ENCODE assay signal across 8 cellular contexts in the genomic region with DNA sequence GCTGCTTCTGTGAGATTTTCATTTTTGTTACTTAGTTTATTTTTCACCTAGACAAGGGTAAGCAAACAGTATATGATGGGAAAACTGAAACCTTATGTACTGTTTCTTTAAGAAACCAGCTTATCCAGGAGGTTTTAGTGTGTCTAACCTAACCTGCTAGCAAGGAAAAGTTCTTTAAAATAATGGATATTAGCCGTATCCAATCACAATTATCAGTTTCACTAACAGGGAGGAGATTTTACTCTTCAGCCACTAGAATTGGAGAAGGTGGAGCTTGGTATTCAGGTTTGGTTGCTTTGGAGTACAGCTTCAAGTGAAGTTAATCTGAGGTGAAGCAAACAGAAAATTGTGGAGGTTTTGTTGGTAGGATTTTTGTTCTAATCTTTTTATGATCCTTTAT. TPM values are rescaled to one million over a fixed set of nuclear protein-coding genes. Genes with fewer than 3 reads are reported as not detected.
A peak's percentile ranks its signal among the peaks of the same experiment; 100 is the strongest.
DNase-seq lines count a peak whose midpoint lies in the region; ATAC-seq and TF ChIP-seq lines count a peak whose summit lies in the region.

No MANE protein-coding gene starts in this region.

- H3K27ac ChIP-seq in thyroid gland: no peak overlapping the region

- H3K27me3 ChIP-seq in mucosa of stomach (ENCODE audit: control insufficient read depth, insufficient read depth, low read length) (no peaks in the 10 kb centered on the region), thyroid gland (no peaks in the 10 kb centered on the region)

- no peaks in the 10 kb centered on the region for H3K36me3 Mint-ChIP-seq in T-helper 17 cell (ENCODE audit: low read depth)

- peaks cover 35% of the 10 kb centered on the region for H3K4me1 Mint-ChIP-seq in T-helper 17 cell

- no peak overlapping the region for H3K4me3 ChIP-seq in mucosa of stomach (ENCODE audit: low read length)
- peak overlapping the region in 1 of 3 donors; percentile 21 for H3K4me3 ChIP-seq in thyroid gland (replicated peaks in 1 of 3)

- peak overlapping the region; percentile 38 for H3K9ac ChIP-seq in mucosa of stomach (ENCODE audit: low read length)

- peak overlapping the region; percentile 37 for H3K27ac Mint-ChIP-seq in T-helper 17 cell

- H3K9me3 ChIP-seq in T-helper 17 cell (ENCODE audit: control insufficient read depth, low read length, poor library complexity, severe bottlenecking): no peaks in the 10 kb centered on the region
- H3K9me3 ChIP-seq in mucosa of stomach (ENCODE audit: control insufficient read depth, low read length): no peaks in the 10 kb centered on the region
- no peaks in the 10 kb centered on the region for H3K9me3 ChIP-seq in thyroid gland

- WGBS in thyroid gland, 2 donors: 0 to 2% methylated on average over 1 of the region's 1 CpG

- peak overlapping the region; percentile 76 for H3K4me3 Mint-ChIP-seq in T-helper 17 cell

- peak; percentile 56 for DNase-seq in AG09319 (ENCODE audit: extremely low read depth, low read depth)
- peak; percentile 71 for DNase-seq in NCI-H2029 (lab: John Stamatoyannopoulos, UW)
- no peak for DNase-seq in T-helper 17 cell
- no peak for DNase-seq in thyroid gland

- no peaks in the 10 kb centered on the region for H3K36me3 ChIP-seq in mucosa of stomach (ENCODE audit: control insufficient read depth, insufficient read depth, low read length)
- no peaks in the 10 kb centered on the region for H3K36me3 ChIP-seq in thyroid gland

- intact Hi-C loops in thyroid gland (cut with DNase I): no loop called here

- TF ChIP-seq POLR2A in thyroid gland (IDR thresholded peaks at IDR 0.05): peak in 1 of 2 donors; percentile 12

- no peaks in the 10 kb centered on the region for H3K27me3 Mint-ChIP-seq in T-helper 17 cell

- H3K4me1 ChIP-seq in mucosa of stomach (ENCODE audit: control insufficient read depth, insufficient read depth, low read length) (peaks cover 22% of the 10 kb centered on the region), thyroid gland (peaks cover 32 to 38% of the 10 kb centered on the region in 2 donors)

- TF ChIP-seq CTCF in AG09319 (IDR thresholded peaks at IDR 0.05; ENCODE audit: low read depth, low read length) (no peak), thyroid gland (IDR thresholded peaks at IDR 0.05) (no peak)

- ATAC-seq in GM18511 (IDR thresholded peaks at IDR 0.05; ENCODE audit: unreplicated experiment): peak; percentile 83
- peak; percentile 66 for ATAC-seq in HG03064 (IDR thresholded peaks at IDR 0.05; ENCODE audit: low read depth, unreplicated experiment)
- ATAC-seq in T-helper 17 cell: peak; percentile 98
- peak; percentile 99 for ATAC-seq in esophagus mucosa

RNA-seq across cellular contexts. Expression of a gene that starts 12.8 kb away (rescaled TPM):
- 10 to 100 TPM; 85.5 to 91.6 TPM for total RNA-seq in T-helper 17 cell
- total RNA-seq in esophagus mucosa: 42.8 TPM
- 100 to 1,000 TPM; 215 to 324 (median 226) TPM for total RNA-seq in thyroid gland

Comparison
In these comparisons a context has a peak if more than half of its experiments do, and no peak if none do; other contexts are left out.
1. DNase-seq: peak in AG09319 (single experiment) and NCI-H2029 (single experiment); none in T-helper 17 cell (0 of 3) and thyroid gland (0 of 2).
2. Peak in every context shown above with its lines, with median percentiles within 50 percentile points of each other: ATAC-seq.